24 cellular contexts compared by ENCODE assay signal in the genomic region with DNA sequence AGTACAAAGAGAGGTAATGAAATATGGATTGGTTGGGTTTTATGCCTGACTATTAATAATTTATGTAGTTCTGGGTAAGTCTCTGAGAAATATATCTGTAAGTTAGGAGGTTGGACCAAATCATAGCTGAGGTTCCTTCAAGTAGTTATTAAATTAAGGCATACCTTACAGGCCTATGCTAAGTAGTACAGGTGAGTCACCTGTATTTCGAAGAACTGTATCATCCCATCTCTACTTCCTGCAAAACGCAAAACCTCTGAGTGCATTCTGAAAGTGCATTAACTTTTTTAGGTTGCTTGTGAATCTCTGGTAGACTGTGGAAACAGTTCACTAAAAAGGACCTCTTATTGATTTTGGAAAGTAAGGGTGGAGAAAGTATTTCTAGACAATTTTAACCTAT. TPM values are rescaled to one million over a fixed set of nuclear protein-coding genes. Genes with fewer than 3 reads are reported as not detected.
"Had no signal": no experiment of that assay in that cellular context is flagged by ENCODE, and none has a peak within 500 bp of the region (broad histone marks: within the 10 kb centered on the region; RNA-seq: fewer than 3 reads in every experiment).

No MANE protein-coding gene starts in this region.

- H3K9me3 Mint-ChIP-seq: natural killer cell treated with Interleukin-12 subunit alpha and Interleukin-12 subunit beta and Interleukin-15 and Interleukin-18, amount 100 ng/mL, for 72 hours; neural progenitor cell had no signal

- H3K27ac Mint-ChIP-seq: natural killer cell treated with Interleukin-12 subunit alpha and Interleukin-12 subunit beta and Interleukin-15 and Interleukin-18, amount 100 ng/mL, for 72 hours; neural progenitor cell had no signal

- H3K4me3 Mint-ChIP-seq: natural killer cell treated with Interleukin-12 subunit alpha and Interleukin-12 subunit beta and Interleukin-15 and Interleukin-18, amount 100 ng/mL, for 72 hours; neural progenitor cell had no signal

- H3K27me3 ChIP-seq: heart left ventricle, left lung, neural progenitor cell, ovary, right atrium auricular region, sigmoid colon, stomach, transverse colon had no signal

- DNase-seq: effector memory CD4-positive, alpha-beta T cell; erythroblast; heart left ventricle; hippocampal formation; left lung; lower lobe of right lung; mesenchymal stem cell; midbrain; nucleus accumbens; ovary; sigmoid colon; stimulated activated naive CD4-positive, alpha-beta T cell; stomach; substantia nigra; transverse colon had no signal

- ATAC-seq: heart left ventricle; left lung; lower lobe of right lung; natural killer cell treated with Interleukin-12 subunit alpha and Interleukin-12 subunit beta and Interleukin-15 and Interleukin-18, amount 100 ng/mL, for 72 hours had no signal

- H3K36me3 Mint-ChIP-seq: natural killer cell treated with Interleukin-12 subunit alpha and Interleukin-12 subunit beta and Interleukin-15 and Interleukin-18, amount 100 ng/mL, for 72 hours had no signal

- H3K9me3 ChIP-seq: heart left ventricle, left lung, lower lobe of right lung, ovary, right atrium auricular region, sigmoid colon, stomach, thoracic aorta, transverse colon had no signal

- H3K36me3 ChIP-seq: ovary had no signal

- H3K9ac ChIP-seq: neural progenitor cell had no signal

- H3K4me3 ChIP-seq: heart left ventricle, left lung, lower lobe of right lung, neural progenitor cell, ovary, right atrium auricular region, sigmoid colon, skin epidermis, stomach, thoracic aorta, transverse colon had no signal

- H2AFZ ChIP-seq: neural progenitor cell had no signal

- H3K27ac ChIP-seq: heart left ventricle, left lung, lower lobe of right lung, neural progenitor cell, ovary, right atrium auricular region, sigmoid colon, skin epidermis, stomach, thoracic aorta, transverse colon had no signal

- H3K4me2 ChIP-seq: neural progenitor cell had no signal

RNA-seq across cellular contexts. Expression of a gene that starts 37.1 kb away (rescaled TPM):
- total RNA-seq: frontal cortex; glomerular endothelial cell; heart left ventricle; left lung; lower lobe of right lung; natural killer cell treated with Interleukin-12 subunit alpha and Interleukin-12 subunit beta and Interleukin-15 and Interleukin-18, amount 100 ng/mL, for 72 hours; ovary; posterior vena cava; sigmoid colon; stomach; thoracic aorta; transverse colon; ureter had no signal
